In genomic region chr19:19486343-19487076, GRCh38 we compare ENCODE assay signal across 9 cellular contexts. TPM values are rescaled to one million over a fixed set of nuclear protein-coding genes. Genes with fewer than 3 reads are reported as not detected.
DNase-seq lines count a peak whose midpoint lies in the region; ATAC-seq, FAIRE-seq and TF ChIP-seq lines count a peak whose summit lies in the region.
"Had no signal": no experiment of that assay in that cellular context is flagged by ENCODE, and none has a peak within 500 bp of the region (broad histone marks: within the 10 kb centered on the region; RNA-seq: fewer than 3 reads in every experiment).

No MANE protein-coding gene starts in this region.

- peaks cover 24 to 73% (median 56%) of the 10 kb centered on the region in 3 donors for H3K4me1 Mint-ChIP-seq in naive B cell

- H3K27ac Mint-ChIP-seq in activated naive CD4-positive, alpha-beta T cell treated with anti-CD3 and anti-CD28 coated beads, Interleukin-2, amount 50 U/mL, for 72 hours: peak overlapping the region; percentile 94 to 99
- H3K27ac Mint-ChIP-seq in naive B cell: peak overlapping the region in 4 of 6 donors; percentile 51 to 91 (median 70)

- no peak for FAIRE-seq in GM19239 (lab: Jason Lieb, UNC)

- DNase-seq in AG04450 (ENCODE audit: low read depth, low spot score): no peak
- DNase-seq in H7: peak; percentile 35
- no peak for DNase-seq in activated naive CD4-positive, alpha-beta T cell treated with anti-CD3 and anti-CD28 coated beads, Interleukin-2, amount 50 U/mL, for 72 hours (ENCODE audit: low spot score in 2 of 2)
- no peak for DNase-seq in naive B cell
- no peak for DNase-seq in GM19239 (ENCODE audit: insufficient read length, low spot score)
- no peak for DNase-seq in NCI-H1105 (lab: John Stamatoyannopoulos, UW)
- no peak for DNase-seq in dedifferentiated amniotic fluid mesenchymal stem cell (ENCODE audit: extremely low spot score)
- no peak for DNase-seq in NOMO-1 treated with DMSO at 0.1 percent for 48 hours (lab: John Stamatoyannopoulos, UW; ENCODE audit: unreplicated experiment)
- DNase-seq: NCI-H2081 had no signal

- peaks cover 5 to 11% of the 10 kb centered on the region in 2 donors for H3K36me3 Mint-ChIP-seq in activated naive CD4-positive, alpha-beta T cell treated with anti-CD3 and anti-CD28 coated beads, Interleukin-2, amount 50 U/mL, for 72 hours
- H3K36me3 Mint-ChIP-seq in naive B cell: no peaks in the 10 kb centered on the region

- H3K4me3 Mint-ChIP-seq in naive B cell: no peak overlapping the region

- POLR2A ChIA-PET in AG04450 (lab: Yijun Ruan, JAX): interaction anchor here (1.3 kb wide), 2 partner anchors 23 to 80 kb away, joined by 3 read pairs; no protein-coding TSS in a partner anchor

- no peaks in the 10 kb centered on the region; the same call in 1 of the 2 replicates for H3K9me3 ChIP-seq in AG04450 (ENCODE audit: control insufficient read depth, insufficient read depth, low read length)

- ATAC-seq in activated naive CD4-positive, alpha-beta T cell treated with anti-CD3 and anti-CD28 coated beads, Interleukin-2, amount 50 U/mL, for 72 hours: no peak
- no peak for ATAC-seq in naive B cell (ENCODE audit: low read depth in 2 of 2)

- no peaks in the 10 kb centered on the region for H3K27me3 Mint-ChIP-seq in naive B cell

- H3K27me3 ChIP-seq in AG04450 (ENCODE audit: control insufficient read depth, insufficient read depth, low read length) (no peaks in the 10 kb centered on the region), H7 (ENCODE audit: control insufficient read depth, insufficient read depth, low read length) (no peaks in the 10 kb centered on the region)

- no peak overlapping the region for H3K4me3 ChIP-seq in AG04450 (ENCODE audit: low read depth, low read length)
- no peak overlapping the region for H3K4me3 ChIP-seq in H7 (ENCODE audit: insufficient read depth, low read depth, low read length)

- CTCF ChIA-PET in AG04450 (lab: Charles Lee): no interaction called here

- H3K36me3 ChIP-seq in H7 (replicated peaks; ENCODE audit: control insufficient read depth, insufficient read depth, low read length): peaks cover 7% of the 10 kb centered on the region

- H3K9me3 Mint-ChIP-seq in activated naive CD4-positive, alpha-beta T cell treated with anti-CD3 and anti-CD28 coated beads, Interleukin-2, amount 50 U/mL, for 72 hours: no peaks in the 10 kb centered on the region
- H3K9me3 Mint-ChIP-seq in naive B cell: no peaks in the 10 kb centered on the region

- no peak for TF ChIP-seq CTCF in AG04450 (IDR thresholded peaks at IDR 0.05; ENCODE audit: low read depth, low read length)

- H3K27ac ChIP-seq in AG04450 (ENCODE audit: low read depth, low read length): peak overlapping the region; percentile 80

RNA-seq across cellular contexts. Expression of gene TSSK6, which starts 28.8 kb away (rescaled TPM):
- polyA plus RNA-seq in AG04450 (2011; rRNA removed): 1.0 and 1.7 TPM in 2 replicates
- 0.48 and 0.60 TPM in 2 replicates for polyA minus RNA-seq in AG04450 (2011; rRNA and poly(A)+ RNA removed)
- total RNA-seq in H7 (2014; rRNA removed; shearing (Covaris generic)): 4.7 and 9.8 TPM in 2 replicates
- 1 to 10 TPM; 3.8 to 5.5 TPM for total RNA-seq in activated naive CD4-positive, alpha-beta T cell treated with anti-CD3 and anti-CD28 coated beads, Interleukin-2, amount 50 U/mL, for 72 hours
- polyA plus RNA-seq in naive B cell (ENCODE audit: low read depth in 6 of 6): 1 to 10 TPM; 1.1 to 4.3 (median 2.3) TPM

RNA-seq across cellular contexts. Expression of gene NDUFA13, which starts 29.5 kb away (rescaled TPM):
- polyA plus RNA-seq in AG04450 (2011; rRNA removed): 388 and 454 TPM in 2 replicates
- 86.2 and 132 TPM in 2 replicates for polyA minus RNA-seq in AG04450 (2011; rRNA and poly(A)+ RNA removed)
- 249 and 291 TPM in 2 replicates for total RNA-seq in H7 (2014; rRNA removed; shearing (Covaris generic))
- total RNA-seq in activated naive CD4-positive, alpha-beta T cell treated with anti-CD3 and anti-CD28 coated beads, Interleukin-2, amount 50 U/mL, for 72 hours: 100 to 1,000 TPM; 358 to 407 TPM
- 100 to 1,000 TPM; 226 to 324 (median 271) TPM for polyA plus RNA-seq in naive B cell (ENCODE audit: low read depth in 6 of 6)

RNA-seq across cellular contexts. Expression of gene YJEFN3, which starts 42.2 kb away (rescaled TPM):
- polyA plus RNA-seq in AG04450 (2011; rRNA removed) (1.2 and 1.4 TPM in 2 replicates), naive B cell (ENCODE audit: low read depth in 6 of 6) (under 1 TPM in 2 of 6 donors, not detected in 4; 0.17 TPM)
- 0.28 and 0.56 TPM in 2 replicates for polyA minus RNA-seq in AG04450 (2011; rRNA and poly(A)+ RNA removed)
- total RNA-seq in H7 (2014; rRNA removed; shearing (Covaris generic)): 0.74 and 1.2 TPM in 2 replicates
- total RNA-seq in activated naive CD4-positive, alpha-beta T cell treated with anti-CD3 and anti-CD28 coated beads, Interleukin-2, amount 50 U/mL, for 72 hours: 10 to 100 TPM in 1 of 2 donors, 1 to 10 TPM in 1; 5.7 to 11.3 TPM

RNA-seq across cellular contexts. Expression of gene CILP2, which starts 51.6 kb away (rescaled TPM):
- polyA plus RNA-seq in AG04450 (2011; rRNA removed) (0.20 and 0.25 TPM in 2 replicates), naive B cell (ENCODE audit: low read depth in 6 of 6) (under 1 TPM in 1 of 6 donors, not detected in 5; 0.11 TPM)
- 0.13 and 0.18 TPM in 2 replicates for polyA minus RNA-seq in AG04450 (2011; rRNA and poly(A)+ RNA removed)
- 4.4 and 7.0 TPM in 2 replicates for total RNA-seq in H7 (2014; rRNA removed; shearing (Covaris generic))
- total RNA-seq in activated naive CD4-positive, alpha-beta T cell treated with anti-CD3 and anti-CD28 coated beads, Interleukin-2, amount 50 U/mL, for 72 hours: under 1 TPM; 0.25 to 0.31 TPM
